Comparison of ENCODE assay signal across 1 cellular context in the genomic region with DNA sequence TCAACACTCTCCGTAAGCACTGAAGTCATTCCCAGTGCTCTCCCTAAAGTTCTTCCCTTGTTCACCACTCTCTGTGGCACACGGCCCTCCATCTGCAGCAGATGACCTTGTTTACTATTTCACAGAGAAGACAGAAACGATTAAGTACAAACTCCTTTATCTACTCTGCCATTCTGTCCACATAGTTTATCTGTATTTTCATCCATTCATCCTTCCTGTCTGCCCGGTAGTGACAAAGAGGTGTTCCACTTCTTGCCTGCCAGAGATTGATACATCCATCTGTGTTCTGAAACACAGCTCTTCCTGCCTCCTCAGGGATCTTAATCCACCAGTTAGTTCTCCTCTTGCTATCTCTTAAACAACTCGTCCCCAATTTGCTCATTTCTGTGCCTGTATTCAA.
TF ChIP-seq lines count a peak whose summit lies in the region.

No MANE protein-coding gene starts in this region.

TF ChIP-seq in K562, 482 proteins besides CTCF, POLR2A, EP300 and RAD21 (continued from another document and continues in another):
- TF ChIP-seq PBX2 (CRISPR knock-in tag; IDR thresholded peaks at IDR 0.05; ENCODE audit: low read depth) (no peak), PBX2 (tag; conservative IDR thresholded peaks at IDR 0.05; ENCODE audit: low read depth) (peak; percentile 78), SMAD4 (CRISPR knock-in tag; conservative IDR thresholded peaks at IDR 0.05) (peak; percentile 95), RAD51 (IDR thresholded peaks at IDR 0.05; ENCODE audit: borderline replicate concordance, low read depth) (peak; percentile 46; the same call in 1 of the 2 replicates), MAFF (IDR thresholded peaks at IDR 0.05; ENCODE audit: low read length) (peak; percentile 25; the same call in 1 of the 2 replicates), DMBX1 (CRISPR knock-in tag; IDR thresholded peaks at IDR 0.05; ENCODE audit: borderline replicate concordance) (peak; percentile 77), NCOA6 (IDR thresholded peaks at IDR 0.05) (no peak), ZNF76 (CRISPR knock-in tag; IDR thresholded peaks at IDR 0.05; ENCODE audit: borderline replicate concordance) (no peak), ZNF780A (CRISPR knock-in tag; IDR thresholded peaks at IDR 0.05) (no peak), MYNN (IDR thresholded peaks at IDR 0.05) (peak; percentile 36; the same call in 1 of the 2 replicates), MYNN (CRISPR knock-in tag; IDR thresholded peaks at IDR 0.05) (no peak), NFXL1 (CRISPR knock-in tag; IDR thresholded peaks at IDR 0.05) (no peak), NEUROD1 (IDR thresholded peaks at IDR 0.05; ENCODE audit: borderline replicate concordance, low read depth, low read length, partially characterized antibody) (peak; percentile 48), SMARCC2 (IDR thresholded peaks at IDR 0.05; ENCODE audit: low read depth) (peak; percentile 77; the same call in 1 of the 2 replicates), CBFA2T3 (IDR thresholded peaks at IDR 0.05) (peak; percentile 99), ZNF280A (IDR thresholded peaks at IDR 0.05; ENCODE audit: low read depth, partially characterized antibody) (no peak), MEIS2 (IDR thresholded peaks at IDR 0.05; ENCODE audit: partially characterized antibody) (peak; percentile 86), MNT (conservative IDR thresholded peaks at IDR 0.05) (peak; percentile 36 to 61; a peak in 2 of 4 replicates), ZNF274 (IDR thresholded peaks at IDR 0.05; ENCODE audit: borderline replicate concordance, low read depth, low read length) (peak; percentile 38; the same call in 1 of the 2 replicates), TAL1 (IDR thresholded peaks at IDR 0.05) (peak; percentile 99), NCOA4 (IDR thresholded peaks at IDR 0.05; ENCODE audit: partially characterized antibody) (peak; percentile 14), FOSL1 (tag; conservative IDR thresholded peaks at IDR 0.05) (peak; percentile 70), HDAC1 (IDR thresholded peaks at IDR 0.05) (peak in 1 of 2 experiments; percentile 82; a peak in 2 of 4 replicates), ZNF282 (CRISPR knock-in tag; IDR thresholded peaks at IDR 0.05) (no peak), NR3C1 (CRISPR knock-in tag; IDR thresholded peaks at IDR 0.05) (no peak), ZNF589 (CRISPR knock-in tag; IDR thresholded peaks at IDR 0.05; ENCODE audit: low read depth) (peak; percentile 89), NR2C2 (CRISPR knock-in tag; IDR thresholded peaks at IDR 0.05) (no peak), NR2C2 (tag; IDR thresholded peaks at IDR 0.05) (no peak), GABPA (tag; conservative IDR thresholded peaks at IDR 0.05; ENCODE audit: low read depth) (0 out of 2 replicates have a peak, but pooled peaks have one; percentile 20), HDAC2 (IDR thresholded peaks at IDR 0.05) (peak; percentile 66; the same call in 1 of the 2 replicates), TARDBP (IDR thresholded peaks at IDR 0.05) (peak; percentile 73; the same call in 1 of the 2 replicates), PRPF4 (IDR thresholded peaks at IDR 0.05; ENCODE audit: insufficient read depth, low read depth, low read length, poor library complexity, severe bottlenecking) (no peak), MECOM (CRISPR knock-in tag; IDR thresholded peaks at IDR 0.05) (peak; percentile 73; the same call in 1 of the 2 replicates), CBFA2T2 (conservative IDR thresholded peaks at IDR 0.05) (peak; percentile 99)
- TF ChIP-seq, protein P1, sequence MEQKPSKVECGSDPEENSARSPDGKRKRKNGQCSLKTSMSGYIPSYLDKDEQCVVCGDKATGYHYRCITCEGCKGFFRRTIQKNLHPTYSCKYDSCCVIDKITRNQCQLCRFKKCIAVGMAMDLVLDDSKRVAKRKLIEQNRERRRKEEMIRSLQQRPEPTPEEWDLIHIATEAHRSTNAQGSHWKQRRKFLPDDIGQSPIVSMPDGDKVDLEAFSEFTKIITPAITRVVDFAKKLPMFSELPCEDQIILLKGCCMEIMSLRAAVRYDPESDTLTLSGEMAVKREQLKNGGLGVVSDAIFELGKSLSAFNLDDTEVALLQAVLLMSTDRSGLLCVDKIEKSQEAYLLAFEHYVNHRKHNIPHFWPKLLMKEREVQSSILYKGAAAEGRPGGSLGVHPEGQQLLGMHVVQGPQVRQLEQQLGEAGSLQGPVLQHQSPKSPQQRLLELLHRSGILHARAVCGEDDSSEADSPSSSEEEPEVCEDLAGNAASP (IDR thresholded peaks at IDR 0.05) = no peak
- TF ChIP-seq, protein P2, sequence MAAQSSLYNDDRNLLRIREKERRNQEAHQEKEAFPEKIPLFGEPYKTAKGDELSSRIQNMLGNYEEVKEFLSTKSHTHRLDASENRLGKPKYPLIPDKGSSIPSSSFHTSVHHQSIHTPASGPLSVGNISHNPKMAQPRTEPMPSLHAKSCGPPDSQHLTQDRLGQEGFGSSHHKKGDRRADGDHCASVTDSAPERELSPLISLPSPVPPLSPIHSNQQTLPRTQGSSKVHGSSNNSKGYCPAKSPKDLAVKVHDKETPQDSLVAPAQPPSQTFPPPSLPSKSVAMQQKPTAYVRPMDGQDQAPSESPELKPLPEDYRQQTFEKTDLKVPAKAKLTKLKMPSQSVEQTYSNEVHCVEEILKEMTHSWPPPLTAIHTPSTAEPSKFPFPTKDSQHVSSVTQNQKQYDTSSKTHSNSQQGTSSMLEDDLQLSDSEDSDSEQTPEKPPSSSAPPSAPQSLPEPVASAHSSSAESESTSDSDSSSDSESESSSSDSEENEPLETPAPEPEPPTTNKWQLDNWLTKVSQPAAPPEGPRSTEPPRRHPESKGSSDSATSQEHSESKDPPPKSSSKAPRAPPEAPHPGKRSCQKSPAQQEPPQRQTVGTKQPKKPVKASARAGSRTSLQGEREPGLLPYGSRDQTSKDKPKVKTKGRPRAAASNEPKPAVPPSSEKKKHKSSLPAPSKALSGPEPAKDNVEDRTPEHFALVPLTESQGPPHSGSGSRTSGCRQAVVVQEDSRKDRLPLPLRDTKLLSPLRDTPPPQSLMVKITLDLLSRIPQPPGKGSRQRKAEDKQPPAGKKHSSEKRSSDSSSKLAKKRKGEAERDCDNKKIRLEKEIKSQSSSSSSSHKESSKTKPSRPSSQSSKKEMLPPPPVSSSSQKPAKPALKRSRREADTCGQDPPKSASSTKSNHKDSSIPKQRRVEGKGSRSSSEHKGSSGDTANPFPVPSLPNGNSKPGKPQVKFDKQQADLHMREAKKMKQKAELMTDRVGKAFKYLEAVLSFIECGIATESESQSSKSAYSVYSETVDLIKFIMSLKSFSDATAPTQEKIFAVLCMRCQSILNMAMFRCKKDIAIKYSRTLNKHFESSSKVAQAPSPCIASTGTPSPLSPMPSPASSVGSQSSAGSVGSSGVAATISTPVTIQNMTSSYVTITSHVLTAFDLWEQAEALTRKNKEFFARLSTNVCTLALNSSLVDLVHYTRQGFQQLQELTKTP (IDR thresholded peaks at IDR 0.05; ENCODE audit: low read depth in 1 of 2, partially characterized antibody in 2 of 2) = peak in 1 of 2 experiments; percentile 70
- TF ChIP-seq, protein P3, sequence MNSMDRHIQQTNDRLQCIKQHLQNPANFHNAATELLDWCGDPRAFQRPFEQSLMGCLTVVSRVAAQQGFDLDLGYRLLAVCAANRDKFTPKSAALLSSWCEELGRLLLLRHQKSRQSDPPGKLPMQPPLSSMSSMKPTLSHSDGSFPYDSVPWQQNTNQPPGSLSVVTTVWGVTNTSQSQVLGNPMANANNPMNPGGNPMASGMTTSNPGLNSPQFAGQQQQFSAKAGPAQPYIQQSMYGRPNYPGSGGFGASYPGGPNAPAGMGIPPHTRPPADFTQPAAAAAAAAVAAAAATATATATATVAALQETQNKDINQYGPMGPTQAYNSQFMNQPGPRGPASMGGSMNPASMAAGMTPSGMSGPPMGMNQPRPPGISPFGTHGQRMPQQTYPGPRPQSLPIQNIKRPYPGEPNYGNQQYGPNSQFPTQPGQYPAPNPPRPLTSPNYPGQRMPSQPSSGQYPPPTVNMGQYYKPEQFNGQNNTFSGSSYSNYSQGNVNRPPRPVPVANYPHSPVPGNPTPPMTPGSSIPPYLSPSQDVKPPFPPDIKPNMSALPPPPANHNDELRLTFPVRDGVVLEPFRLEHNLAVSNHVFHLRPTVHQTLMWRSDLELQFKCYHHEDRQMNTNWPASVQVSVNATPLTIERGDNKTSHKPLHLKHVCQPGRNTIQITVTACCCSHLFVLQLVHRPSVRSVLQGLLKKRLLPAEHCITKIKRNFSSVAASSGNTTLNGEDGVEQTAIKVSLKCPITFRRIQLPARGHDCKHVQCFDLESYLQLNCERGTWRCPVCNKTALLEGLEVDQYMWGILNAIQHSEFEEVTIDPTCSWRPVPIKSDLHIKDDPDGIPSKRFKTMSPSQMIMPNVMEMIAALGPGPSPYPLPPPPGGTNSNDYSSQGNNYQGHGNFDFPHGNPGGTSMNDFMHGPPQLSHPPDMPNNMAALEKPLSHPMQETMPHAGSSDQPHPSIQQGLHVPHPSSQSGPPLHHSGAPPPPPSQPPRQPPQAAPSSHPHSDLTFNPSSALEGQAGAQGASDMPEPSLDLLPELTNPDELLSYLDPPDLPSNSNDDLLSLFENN (IDR thresholded peaks at IDR 0.05; ENCODE audit: low read depth in 2 of 2, low read length in 2 of 2) = peak in 1 of 2 experiments; percentile 96; a peak in 2 of 4 replicates
- TF ChIP-seq, protein P4, sequence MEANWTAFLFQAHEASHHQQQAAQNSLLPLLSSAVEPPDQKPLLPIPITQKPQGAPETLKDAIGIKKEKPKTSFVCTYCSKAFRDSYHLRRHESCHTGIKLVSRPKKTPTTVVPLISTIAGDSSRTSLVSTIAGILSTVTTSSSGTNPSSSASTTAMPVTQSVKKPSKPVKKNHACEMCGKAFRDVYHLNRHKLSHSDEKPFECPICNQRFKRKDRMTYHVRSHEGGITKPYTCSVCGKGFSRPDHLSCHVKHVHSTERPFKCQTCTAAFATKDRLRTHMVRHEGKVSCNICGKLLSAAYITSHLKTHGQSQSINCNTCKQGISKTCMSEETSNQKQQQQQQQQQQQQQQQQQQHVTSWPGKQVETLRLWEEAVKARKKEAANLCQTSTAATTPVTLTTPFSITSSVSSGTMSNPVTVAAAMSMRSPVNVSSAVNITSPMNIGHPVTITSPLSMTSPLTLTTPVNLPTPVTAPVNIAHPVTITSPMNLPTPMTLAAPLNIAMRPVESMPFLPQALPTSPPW (CRISPR knock-in tag; IDR thresholded peaks at IDR 0.05) = peak; percentile 34; the same call in 1 of the 2 replicates
- TF ChIP-seq, protein P5, sequence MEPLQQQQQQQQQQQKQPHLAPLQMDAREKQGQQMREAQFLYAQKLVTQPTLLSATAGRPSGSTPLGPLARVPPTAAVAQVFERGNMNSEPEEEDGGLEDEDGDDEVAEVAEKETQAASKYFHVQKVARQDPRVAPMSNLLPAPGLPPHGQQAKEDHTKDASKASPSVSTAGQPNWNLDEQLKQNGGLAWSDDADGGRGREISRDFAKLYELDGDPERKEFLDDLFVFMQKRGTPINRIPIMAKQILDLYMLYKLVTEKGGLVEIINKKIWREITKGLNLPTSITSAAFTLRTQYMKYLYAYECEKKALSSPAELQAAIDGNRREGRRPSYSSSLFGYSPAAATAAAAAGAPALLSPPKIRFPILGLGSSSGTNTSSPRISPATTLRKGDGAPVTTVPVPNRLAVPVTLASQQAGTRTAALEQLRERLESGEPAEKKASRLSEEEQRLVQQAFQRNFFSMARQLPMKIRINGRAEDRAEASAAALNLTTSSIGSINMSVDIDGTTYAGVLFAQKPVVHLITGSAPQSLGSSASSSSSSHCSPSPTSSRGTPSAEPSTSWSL (CRISPR knock-in tag; IDR thresholded peaks at IDR 0.05; ENCODE audit: borderline replicate concordance) = no peak
- TF ChIP-seq, protein P6, sequence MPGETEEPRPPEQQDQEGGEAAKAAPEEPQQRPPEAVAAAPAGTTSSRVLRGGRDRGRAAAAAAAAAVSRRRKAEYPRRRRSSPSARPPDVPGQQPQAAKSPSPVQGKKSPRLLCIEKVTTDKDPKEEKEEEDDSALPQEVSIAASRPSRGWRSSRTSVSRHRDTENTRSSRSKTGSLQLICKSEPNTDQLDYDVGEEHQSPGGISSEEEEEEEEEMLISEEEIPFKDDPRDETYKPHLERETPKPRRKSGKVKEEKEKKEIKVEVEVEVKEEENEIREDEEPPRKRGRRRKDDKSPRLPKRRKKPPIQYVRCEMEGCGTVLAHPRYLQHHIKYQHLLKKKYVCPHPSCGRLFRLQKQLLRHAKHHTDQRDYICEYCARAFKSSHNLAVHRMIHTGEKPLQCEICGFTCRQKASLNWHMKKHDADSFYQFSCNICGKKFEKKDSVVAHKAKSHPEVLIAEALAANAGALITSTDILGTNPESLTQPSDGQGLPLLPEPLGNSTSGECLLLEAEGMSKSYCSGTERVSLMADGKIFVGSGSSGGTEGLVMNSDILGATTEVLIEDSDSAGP (CRISPR knock-in tag; IDR thresholded peaks at IDR 0.05) = no peak
